17 cellular contexts compared by ENCODE assay signal in the genomic region with DNA sequence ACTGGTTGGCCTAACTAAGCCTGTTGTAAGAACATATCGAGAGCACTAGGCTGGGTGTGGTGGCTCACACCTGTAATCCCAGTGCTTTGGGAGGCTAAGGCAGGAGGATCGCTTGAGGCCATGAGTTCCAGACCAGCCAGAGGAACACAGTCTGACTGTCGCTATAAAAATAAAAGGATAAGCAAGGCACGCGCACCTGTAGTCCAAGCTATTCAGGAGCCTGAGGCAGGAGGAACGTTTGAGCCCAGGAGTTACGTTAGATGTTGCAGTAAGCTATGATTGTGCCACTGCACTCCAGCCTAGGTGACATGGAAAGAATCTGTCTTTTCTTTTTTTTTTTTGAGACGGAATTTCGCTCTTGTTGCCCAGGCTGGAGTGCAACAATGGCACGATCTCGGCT. TPM values are rescaled to one million over a fixed set of nuclear protein-coding genes. Genes with fewer than 3 reads are reported as not detected.
DNase-seq lines count a peak whose midpoint lies in the region; ATAC-seq and TF ChIP-seq lines count a peak whose summit lies in the region.
"Had no signal": no experiment of that assay in that cellular context is flagged by ENCODE, and none has a peak within 500 bp of the region (broad histone marks: within the 10 kb centered on the region; RNA-seq: fewer than 3 reads in every experiment).

No MANE protein-coding gene starts in this region.

- H3K27me3 ChIP-seq in skeletal muscle tissue (ENCODE audit: control insufficient read depth in 3 of 3, insufficient read depth in 3 of 3, low read length in 3 of 3) = no peaks in the 10 kb centered on the region
- H3K27me3 ChIP-seq: BLaER1 treated with 17β-estradiol and CSF1 and Interleukin-3, amounts not matched to agents 10 nM and 100 nM had no signal

- no peak overlapping the region for H3K4me3 ChIP-seq in skeletal muscle tissue (ENCODE audit: low read length in 3 of 3)
- H3K4me3 ChIP-seq: A549; BLaER1 treated with 17β-estradiol and CSF1 and Interleukin-3, amounts not matched to agents 10 nM and 100 nM had no signal

- POLR2A ChIA-PET in RWPE1 (lab: Yijun Ruan, JAX; ENCODE audit: low non-redundant PET) = no interaction called here

- no peaks in the 10 kb centered on the region for H3K9me3 Mint-ChIP-seq in nephron progenitor cell
- H3K9me3 Mint-ChIP-seq: CD4-positive, alpha-beta T cell; CD8-positive, alpha-beta T cell had no signal

- peaks cover 14 to 20% (median 20%) of the 10 kb centered on the region in 3 donors for H3K4me1 ChIP-seq in skeletal muscle tissue (ENCODE audit: control insufficient read depth in 3 of 3, insufficient read depth in 3 of 3, low read length in 3 of 3)
- H3K4me1 ChIP-seq: Caco-2 had no signal

- H3K4me1 Mint-ChIP-seq in nephron progenitor cell = peaks cover 9% of the 10 kb centered on the region

- no peaks in the 10 kb centered on the region for H3K27me3 Mint-ChIP-seq in nephron progenitor cell (ENCODE audit: low read depth, poor library complexity)
- H3K27me3 Mint-ChIP-seq: B cell; CD4-positive, alpha-beta T cell had no signal

- CTCF ChIA-PET in RWPE1 (lab: Yijun Ruan, JAX) = no interaction called here

- ATAC-seq in HG02938 (IDR thresholded peaks at IDR 0.05; ENCODE audit: unreplicated experiment) (no peak), GM19397 (IDR thresholded peaks at IDR 0.05; ENCODE audit: unreplicated experiment) (no peak)
- ATAC-seq: A549; CD8-positive, alpha-beta T cell had no signal

- H3K36me3 ChIP-seq in skeletal muscle tissue (ENCODE audit: control insufficient read depth in 3 of 3, insufficient read depth in 3 of 3, low read length in 3 of 3) = peaks cover 3 to 14% (median 11%) of the 10 kb centered on the region in 3 donors

- H3K9me3 ChIP-seq in skeletal muscle tissue (ENCODE audit: control insufficient read depth in 3 of 3, low read length in 3 of 3) = no peaks in the 10 kb centered on the region
- H3K9me3 ChIP-seq: A549; BLaER1 treated with 17β-estradiol and CSF1 and Interleukin-3, amounts not matched to agents 10 nM and 100 nM; Caco-2 had no signal

- DNase-seq in RWPE1 (ENCODE audit: low spot score) = no peak
- no peak for DNase-seq in nephron progenitor cell
- DNase-seq: AML-193; Caco-2; Calu3; CD4-positive, alpha-beta T cell; CD8-positive, alpha-beta T cell; DMS79 treated with DMSO at 0.1 percent for 48 hours; GF-D8 had no signal

- H3K36me3 Mint-ChIP-seq in nephron progenitor cell (ENCODE audit: low read depth) = peaks cover 33% of the 10 kb centered on the region

- TF ChIP-seq CTCF in RWPE1 (conservative IDR thresholded peaks at IDR 0.05; ENCODE audit: low read depth) (no peak), nephron progenitor cell (IDR thresholded peaks at IDR 0.05) (no peak)

- H3K27ac ChIP-seq in RWPE1 = peak overlapping the region; percentile 25; the same call in 1 of the 2 replicates
- peak overlapping the region; percentile 7 for H3K27ac ChIP-seq in skeletal muscle tissue (ENCODE audit: low read depth, low read length)
- H3K27ac ChIP-seq: 22Rv1; A549; BLaER1 treated with 17β-estradiol and CSF1 and Interleukin-3, amounts not matched to agents 10 nM and 100 nM; C4-2B had no signal

- no peak overlapping the region for H3K9ac ChIP-seq in skeletal muscle tissue (ENCODE audit: low read depth in 1 of 3, low read length in 3 of 3)
- H3K9ac ChIP-seq: BLaER1 treated with 17β-estradiol and CSF1 and Interleukin-3, amounts not matched to agents 10 nM and 100 nM had no signal

- H3K27ac Mint-ChIP-seq in nephron progenitor cell = peak overlapping the region; percentile 78
- H3K27ac Mint-ChIP-seq: B cell; CD4-positive, alpha-beta T cell; CD8-positive, alpha-beta T cell had no signal

- no peak overlapping the region for H3K4me3 Mint-ChIP-seq in nephron progenitor cell
- H3K4me3 Mint-ChIP-seq: B cell; CD4-positive, alpha-beta T cell; CD8-positive, alpha-beta T cell had no signal

RNA-seq across cellular contexts. Expression of a gene that starts 24.9 kb away (rescaled TPM):
- total RNA-seq in skeletal muscle tissue = 106 TPM
